ENCODE assay signal across 18 cellular contexts in genomic region chr10:86068532-86069337, GRCh38.
DNase-seq lines count a peak whose midpoint lies in the region; ATAC-seq, FAIRE-seq and TF ChIP-seq lines count a peak whose summit lies in the region.
"Had no signal": no experiment of that assay in that cellular context is flagged by ENCODE, and none has a peak within 500 bp of the region (broad histone marks: within the 10 kb centered on the region; RNA-seq: fewer than 3 reads in every experiment).

No MANE protein-coding gene starts in this region.

- H3K36me3 ChIP-seq in HepG2 (replicated peaks in 1 of 2; ENCODE audit: control insufficient read depth in 1 of 2, insufficient read depth in 2 of 2, low read length in 2 of 2) (no peaks in the 10 kb centered on the region), right lobe of liver (no peaks in the 10 kb centered on the region), GM12878 (ENCODE audit: control insufficient read depth in 2 of 2, insufficient read depth in 2 of 2, low read length in 1 of 2) (no peaks in the 10 kb centered on the region), vagina (no peaks in the 10 kb centered on the region)
- H3K36me3 ChIP-seq in effector memory CD4-positive, alpha-beta T cell (ENCODE audit: control insufficient read depth, insufficient read depth, low read length): no peaks in the 10 kb centered on the region
- H3K36me3 ChIP-seq: prostate gland, thoracic aorta had no signal

- SMC1A ChIA-PET in GM12878 (lab: Charles Lee; ENCODE audit: uncharacterized antibody, unreplicated experiment): no interaction called here

- no peak for FAIRE-seq in HepG2 (lab: Jason Lieb, UNC)
- no peak for FAIRE-seq in GM12878 (lab: Jason Lieb, UNC)

- H2AFZ ChIP-seq in HepG2 (ENCODE audit: low read length) (no peak overlapping the region), GM12878 (ENCODE audit: control insufficient read depth, low read depth, low read length) (no peak overlapping the region)

- DNase-seq in HepG2 (ENCODE audit: low spot score) (no peak), right lobe of liver (no peak), GM12878 (ENCODE audit: low read depth, low spot score) (no peak), left kidney (ENCODE audit: low read depth, low spot score) (peak; percentile 31), vagina (ENCODE audit: extremely low spot score in 2 of 2) (peak; percentile 76 to 82), SHP77 treated with DMSO at 0.1 percent for 48 hours (lab: John Stamatoyannopoulos, UW) (no peak)
- no peak for DNase-seq in effector memory CD4-positive, alpha-beta T cell
- DNase-seq: activated CD4-positive, CD25-positive, alpha-beta regulatory T cell treated with anti-CD3 and anti-CD28 coated beads, Interleukin-2, amount 50 U/mL, for 72 hours; activated gamma-delta T cell treated with Interleukin-2 at 50 U/mL for 16 hours; AML-193; immature natural killer cell; natural killer cell; NCI-H1694; SK-N-SH; T-helper 9 cell had no signal

- no peak overlapping the region for H3K4me3 ChIP-seq in HepG2 (replicated peaks in 1 of 3; ENCODE audit: insufficient read depth in 1 of 3, low read depth in 2 of 3, low read length in 3 of 3)
- no peak overlapping the region for H3K4me3 ChIP-seq in right lobe of liver
- no peak overlapping the region for H3K4me3 ChIP-seq in GM12878
- no peak overlapping the region for H3K4me3 ChIP-seq in vagina
- no peak overlapping the region for H3K4me3 ChIP-seq in effector memory CD4-positive, alpha-beta T cell (ENCODE audit: insufficient read depth, low read depth, low read length, poor library complexity, severe bottlenecking)
- H3K4me3 ChIP-seq: prostate gland, thoracic aorta had no signal

- RAD21 ChIA-PET in GM12878 (lab: Charles Lee; ENCODE audit: unreplicated experiment): no interaction called here

- POLR2A ChIA-PET in HepG2 (lab: Yijun Ruan, JAX) (no interaction called here), GM12878 (lab: Charles Lee) (no interaction called here)

- H4K20me1 ChIP-seq in HepG2 (ENCODE audit: insufficient read depth, low read length): no peaks in the 10 kb centered on the region
- H4K20me1 ChIP-seq in GM12878 (ENCODE audit: control insufficient read depth, insufficient read depth): no peaks in the 10 kb centered on the region

- ATAC-seq in HepG2 (no peak), right lobe of liver (no peak), GM12878 (peak; percentile 32; the same call in 2 of the 3 replicates), HG03095 (IDR thresholded peaks at IDR 0.05; ENCODE audit: unreplicated experiment) (no peak)
- ATAC-seq: natural killer cell had no signal

- H3K4me1 ChIP-seq in HepG2 (ENCODE audit: insufficient read depth, low read length) (no peaks in the 10 kb centered on the region), right lobe of liver (no peaks in the 10 kb centered on the region), GM12878 (ENCODE audit: control insufficient read depth, insufficient read depth, low read length) (no peaks in the 10 kb centered on the region), vagina (no peaks in the 10 kb centered on the region)
- H3K4me1 ChIP-seq in effector memory CD4-positive, alpha-beta T cell (ENCODE audit: control insufficient read depth, insufficient read depth, low read length, poor library complexity, severe bottlenecking): no peaks in the 10 kb centered on the region
- H3K4me1 ChIP-seq: prostate gland had no signal

- TF ChIP-seq CTCF in HepG2 (CRISPR knock-in tag; IDR thresholded peaks at IDR 0.05) (0 out of 2 replicates have a peak, but pooled peaks have one; percentile 6), right lobe of liver (IDR thresholded peaks at IDR 0.05) (no peak), GM12878 (IDR thresholded peaks at IDR 0.05 in 2 of 3, conservative IDR thresholded peaks at IDR 0.05 in 1 of 3; ENCODE audit: control insufficient read depth in 2 of 3, extremely low read depth in 1 of 3, insufficient read depth in 1 of 3, low read depth in 3 of 3, low read length in 3 of 3) (peak in 1 of 3 experiments; percentile 24; a peak in 1 of 6 replicates), vagina (IDR thresholded peaks at IDR 0.05) (no peak)

- BruUV-seq in HepG2 (replicated peaks; lab: Mats Ljungman, UMichigan) (no TSS peak), GM12878 (replicated peaks; lab: Mats Ljungman, UMichigan) (no TSS peak)

- no peak overlapping the region for H3K9ac ChIP-seq in HepG2 (ENCODE audit: insufficient read depth, low read depth, low read length)
- H3K9ac ChIP-seq in GM12878 (ENCODE audit: control insufficient read depth, insufficient read depth, low read length): no peak overlapping the region
- H3K9ac ChIP-seq: SK-N-SH had no signal

- H3K79me2 ChIP-seq in HepG2 (ENCODE audit: insufficient read depth, low read length): no peaks in the 10 kb centered on the region
- no peaks in the 10 kb centered on the region for H3K79me2 ChIP-seq in GM12878 (ENCODE audit: control insufficient read depth, insufficient read depth, low read length)

- TF ChIP-seq RAD21 in HepG2 (CRISPR knock-in tag; IDR thresholded peaks at IDR 0.05) (no peak), GM12878 (IDR thresholded peaks at IDR 0.05; ENCODE audit: insufficient read depth, low read depth, low read length) (0 out of 2 replicates have a peak, but pooled peaks have one; percentile 11)

- in situ Hi-C loops in HepG2 (cut with HindIII; ENCODE audit: extremely low pct_ligation_motif_present, low pct_unique_long_range_greater_than_20kb) (no loop called here), GM12878 (cut with MboI) (no loop called here)

- H3K9me3 ChIP-seq in HepG2 (ENCODE audit: low read length) (no peaks in the 10 kb centered on the region), right lobe of liver (no peaks in the 10 kb centered on the region), GM12878 (replicated peaks; ENCODE audit: control insufficient read depth, insufficient read depth, low read length) (no peaks in the 10 kb centered on the region), vagina (no peaks in the 10 kb centered on the region)
- H3K9me3 ChIP-seq in effector memory CD4-positive, alpha-beta T cell (ENCODE audit: control insufficient read depth, low read length): no peaks in the 10 kb centered on the region
- H3K9me3 ChIP-seq: prostate gland, SK-N-SH, thoracic aorta had no signal

- TF ChIP-seq EP300 in HepG2 (IDR thresholded peaks at IDR 0.05; ENCODE audit: low read depth in 2 of 2, low read length in 2 of 2): no peak
- no peak for TF ChIP-seq EP300 in HepG2 (CRISPR knock-in tag; IDR thresholded peaks at IDR 0.05; ENCODE audit: borderline replicate concordance)
- no peak for TF ChIP-seq EP300 in GM12878 (IDR thresholded peaks at IDR 0.05; ENCODE audit: borderline replicate concordance in 1 of 2, control insufficient read depth in 1 of 2, low read depth in 2 of 2, low read length in 2 of 2)

- H3K27me3 ChIP-seq in HepG2 (ENCODE audit: control insufficient read depth in 1 of 2, insufficient read depth in 2 of 2, low read length in 2 of 2): peaks cover 0 to 3% of the 10 kb centered on the region in 2 experiments; a peak in 2 of 5 replicates
- H3K27me3 ChIP-seq in right lobe of liver: no peaks in the 10 kb centered on the region
- H3K27me3 ChIP-seq in GM12878 (replicated peaks in 1 of 2; ENCODE audit: control insufficient read depth in 2 of 2, insufficient read depth in 2 of 2, low read length in 1 of 2): peaks cover 0 to 5% of the 10 kb centered on the region in 2 experiments; a peak in 2 of 4 replicates
- no peaks in the 10 kb centered on the region for H3K27me3 ChIP-seq in vagina
- no peaks in the 10 kb centered on the region for H3K27me3 ChIP-seq in effector memory CD4-positive, alpha-beta T cell (replicated peaks; ENCODE audit: control insufficient read depth, insufficient read depth, low read length, poor library complexity, severe bottlenecking)

- 17% methylated on average over 9 of the region's 10 CpGs for WGBS in HepG2 (ENCODE audit: low lambda C conversion rate)
- 74% methylated on average over 8 of the region's 10 CpGs for WGBS in right lobe of liver (ENCODE audit: insufficient coverage, low coverage, low lambda C conversion rate, missing lambda C conversion rate)
- 34% methylated on average over 10 of the region's 10 CpGs for WGBS in GM12878 (ENCODE audit: insufficient coverage, insufficient replicate concordance, low lambda C conversion rate, missing lambda C conversion rate)

- intact Hi-C loops in HepG2 (cut with micrococcal nuclease; ENCODE audit: unreplicated experiment) (no loop called here), right lobe of liver (cut with DNase I) (no loop called here), GM12878 (cut with micrococcal nuclease; ENCODE audit: unreplicated experiment) (no loop called here), vagina (cut with DNase I) (no loop called here)

- H3K27ac ChIP-seq in HepG2 (ENCODE audit: extremely low read length, insufficient read depth, low read length): no peak overlapping the region
- H3K27ac ChIP-seq in right lobe of liver: no peak overlapping the region
- H3K27ac ChIP-seq in GM12878 (ENCODE audit: control insufficient read depth, insufficient read depth): no peak overlapping the region
- H3K27ac ChIP-seq in vagina: no peak overlapping the region
- no peak overlapping the region for H3K27ac ChIP-seq in effector memory CD4-positive, alpha-beta T cell (ENCODE audit: insufficient read depth, low read length, poor library complexity, severe bottlenecking)
- H3K27ac ChIP-seq: prostate gland, thoracic aorta had no signal

- H3K4me2 ChIP-seq in HepG2 (ENCODE audit: low read depth, low read length): no peak overlapping the region
- H3K4me2 ChIP-seq in GM12878 (ENCODE audit: control insufficient read depth, insufficient read depth): no peak overlapping the region
- H3K4me2 ChIP-seq: SK-N-SH had no signal

- CTCF ChIA-PET in HepG2 (lab: Yijun Ruan, JAX; ENCODE audit: low intra/inter-chr PET ratio, low total read pairs): no interaction called here
- CTCF ChIA-PET in GM12878 (lab: Yijun Ruan, JAX): interaction anchor here (1.9 kb wide), 1 partner anchor 73 kb away, joined by 5 read pairs; no protein-coding TSS in a partner anchor

- TF ChIP-seq POLR2A in HepG2 (IDR thresholded peaks at IDR 0.05; ENCODE audit: insufficient read depth in 1 of 2, low read depth in 2 of 2, low read length in 2 of 2) (no peak), right lobe of liver (IDR thresholded peaks at IDR 0.05) (no peak), GM12878 (IDR thresholded peaks at IDR 0.05; ENCODE audit: low read depth, low read length) (no peak), vagina (IDR thresholded peaks at IDR 0.05) (no peak)

TF ChIP-seq in HepG2, 621 proteins besides CTCF, POLR2A, EP300 and RAD21:
- TF ChIP-seq ERF (CRISPR knock-in tag; IDR thresholded peaks at IDR 0.05): no peak

Comparison
In these comparisons a context has a peak if more than half of its experiments do, and no peak if none do; other contexts are left out.
1. DNase-seq: peak in left kidney (single experiment) and vagina (2 of 2); none in HepG2 (single experiment), right lobe of liver (0 of 3), GM12878 (single experiment), SHP77 treated with DMSO at 0.1 percent for 48 hours (single experiment) and effector memory CD4-positive, alpha-beta T cell (0 of 3).
2. Of the 75 proteins assayed by ChIP-seq in both HepG2 and GM12878: peak only in HepG2: none; only in GM12878: RAD21; in both: none; in neither: 73; mixed calls (peak in some experiments, not most) for 1.